8 cellular contexts compared by ENCODE assay signal in genomic region chr3:128879125-128879969, GRCh38. TPM values are rescaled to one million over a fixed set of nuclear protein-coding genes. Genes with fewer than 3 reads are reported as not detected.
DNase-seq lines count a peak whose midpoint lies in the region; ATAC-seq and TF ChIP-seq lines count a peak whose summit lies in the region.

TSS of gene ACAD9 (plus strand) at chr3:128879620. CDS start at chr3:128879692, 72 bp downstream.

- TF ChIP-seq CTCF in ascending aorta (IDR thresholded peaks at IDR 0.05) (no peak), uterus (IDR thresholded peaks at IDR 0.05) (peak in 2 of 4 experiments; percentile 41 to 48)

- no peaks in the 10 kb centered on the region for H3K27me3 Mint-ChIP-seq in T-helper 2 cell treated with Interferon-gamma antibody and Interleukin-4, amounts not matched to agents 5 μg/mL and 100 μg/mL, for 36 hours (ENCODE audit: low read depth)

- peaks cover 26% of the 10 kb centered on the region for H3K36me3 Mint-ChIP-seq in T-helper 2 cell treated with Interferon-gamma antibody and Interleukin-4, amounts not matched to agents 5 μg/mL and 100 μg/mL, for 36 hours (ENCODE audit: low read depth)

- peaks cover 17% of the 10 kb centered on the region in 2 donors for H3K4me1 ChIP-seq in ascending aorta
- H3K4me1 ChIP-seq in right cardiac atrium (ENCODE audit: control insufficient read depth, insufficient read depth, low read length): peaks cover 4% of the 10 kb centered on the region
- H3K4me1 ChIP-seq in uterus: peaks cover 5 to 8% of the 10 kb centered on the region in 2 donors

- DNase-seq in NCI-H1930 (lab: John Stamatoyannopoulos, UW): peak; percentile 96 to 98
- peak; percentile 99 for DNase-seq in T-helper 2 cell treated with Interferon-gamma antibody and Interleukin-4, amounts not matched to agents 5 μg/mL and 100 μg/mL, for 36 hours (ENCODE audit: low spot score)
- peak; percentile 94 to 98 for DNase-seq in ascending aorta (ENCODE audit: low spot score in 2 of 2)
- peak; percentile 98 to 99 (median 99) for DNase-seq in right cardiac atrium
- DNase-seq in pulmonary artery endothelial cell (ENCODE audit: low read depth, low spot score): peak; percentile 92
- peak; percentile 97 to 98 for DNase-seq in uterus

- peak; percentile 89 for ATAC-seq in GM18502 (IDR thresholded peaks at IDR 0.05; ENCODE audit: poor library complexity, unreplicated experiment)
- peak; percentile 96 for ATAC-seq in HG02970 (IDR thresholded peaks at IDR 0.05; ENCODE audit: low FRiP score, unreplicated experiment)
- ATAC-seq in right cardiac atrium: peak; percentile 98

- H3K27ac Mint-ChIP-seq in T-helper 2 cell treated with Interferon-gamma antibody and Interleukin-4, amounts not matched to agents 5 μg/mL and 100 μg/mL, for 36 hours: peak within 1 kb of the TSS; percentile 96

- peaks cover 56% of the 10 kb centered on the region for H3K4me1 Mint-ChIP-seq in T-helper 2 cell treated with Interferon-gamma antibody and Interleukin-4, amounts not matched to agents 5 μg/mL and 100 μg/mL, for 36 hours (ENCODE audit: low read depth)

- no peaks in the 10 kb centered on the region for H3K9me3 Mint-ChIP-seq in T-helper 2 cell treated with Interferon-gamma antibody and Interleukin-4, amounts not matched to agents 5 μg/mL and 100 μg/mL, for 36 hours

- under 1% methylated on average over 65 of the region's 65 CpGs for WGBS in right cardiac atrium

- intact Hi-C loops in ascending aorta (cut with DNase I) (loop anchor here (1.0 to 10.0 kb wide), 6 partner anchors 153 to 1285 kb away; partner anchors contain the start of genes MCM2, RAB7A, RPN1 and TPRA1), right cardiac atrium (cut with DNase I) (no loop called here), uterus (cut with DNase I; ENCODE audit: low total_unique reads) (no loop called here)

- H3K27ac ChIP-seq in ascending aorta (peak within 1 kb of the TSS; percentile 91 to 95), right cardiac atrium (ENCODE audit: low read length) (peak within 1 kb of the TSS; percentile 97), uterus (peak within 1 kb of the TSS; percentile 94 to 95)

- H3K9me3 ChIP-seq in ascending aorta: no peaks in the 10 kb centered on the region
- H3K9me3 ChIP-seq in right cardiac atrium (ENCODE audit: control insufficient read depth, low read length): no peaks in the 10 kb centered on the region
- H3K9me3 ChIP-seq in uterus: no peaks in the 10 kb centered on the region

- H3K36me3 ChIP-seq in ascending aorta: peaks cover 0 to 12% of the 10 kb centered on the region in 2 donors
- H3K36me3 ChIP-seq in uterus: no peaks in the 10 kb centered on the region

- H3K4me3 Mint-ChIP-seq in T-helper 2 cell treated with Interferon-gamma antibody and Interleukin-4, amounts not matched to agents 5 μg/mL and 100 μg/mL, for 36 hours: peak within 1 kb of the TSS; percentile 88

- H3K27me3 ChIP-seq in ascending aorta (no peaks in the 10 kb centered on the region), right cardiac atrium (ENCODE audit: control insufficient read depth, insufficient read depth) (no peaks in the 10 kb centered on the region), uterus (no peaks in the 10 kb centered on the region)

- TF ChIP-seq POLR2A in uterus (IDR thresholded peaks at IDR 0.05): peak; percentile 84 to 97

- peak within 1 kb of the TSS; percentile 71 to 86 for H3K4me3 ChIP-seq in ascending aorta
- peak within 1 kb of the TSS; percentile 57 for H3K4me3 ChIP-seq in right cardiac atrium (ENCODE audit: low read length)
- H3K4me3 ChIP-seq in uterus: peak within 1 kb of the TSS; percentile 66 to 87

RNA-seq across cellular contexts. Expression of gene ACAD9, which starts in this region (rescaled TPM):
- total RNA-seq in ascending aorta: 23.4 TPM
- 10 to 100 TPM; 34.7 to 42.4 (median 38.6) TPM for total RNA-seq in right cardiac atrium
- 31.1 TPM for polyA plus RNA-seq in right cardiac atrium
- 48.7 and 54.0 TPM in 2 replicates for total RNA-seq in pulmonary artery endothelial cell
- 10 to 100 TPM; 13.1 to 51.4 (median 44.5) TPM for total RNA-seq in uterus

Comparison
In these comparisons a context has a peak if more than half of its experiments do, and no peak if none do; other contexts are left out.
1. Peak in every context shown above with its lines: DNase-seq, ATAC-seq, H3K4me3 ChIP-seq and H3K27ac ChIP-seq.